In the genomic region with DNA sequence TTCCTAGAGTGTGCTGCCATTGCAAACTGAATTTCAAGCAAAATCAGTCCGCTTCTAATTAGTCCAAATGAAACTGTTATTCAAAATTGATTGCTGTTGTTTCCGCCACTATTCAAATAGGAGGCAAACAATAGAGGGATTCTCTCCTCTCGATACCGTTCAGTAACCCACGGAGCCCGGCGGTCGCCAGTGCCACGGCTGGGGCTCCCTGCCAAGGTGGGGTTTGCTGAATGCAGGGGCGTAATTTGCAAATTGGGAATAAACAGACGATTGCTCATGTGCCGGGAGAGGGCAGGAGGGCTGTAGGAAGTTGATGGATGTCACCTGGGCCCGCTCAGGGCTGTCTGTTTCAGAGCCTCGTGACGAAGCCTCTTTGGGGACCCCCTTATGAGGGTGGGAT, we compare ENCODE assay signal across 28 cellular contexts. TPM values are rescaled to one million over a fixed set of nuclear protein-coding genes. Genes with fewer than 3 reads are reported as not detected.
"Had no signal": no experiment of that assay in that cellular context is flagged by ENCODE, and none has a peak within 500 bp of the region (broad histone marks: within the 10 kb centered on the region; RNA-seq: fewer than 3 reads in every experiment).

No MANE protein-coding gene starts in this region.

- H3K27ac ChIP-seq: brain microvascular endothelial cell, Peyer's patch, SJSA1 had no signal

- H3K4me3 ChIP-seq: MG63, Peyer's patch, SJSA1 had no signal

- H3K4me1 ChIP-seq: Peyer's patch, SJSA1 had no signal

- H3K27me3 ChIP-seq: MG63, Peyer's patch had no signal

- ATAC-seq: activated CD8-positive, alpha-beta T cell treated with anti-CD3 and anti-CD28 coated beads for 36 hours had no signal

- H3K36me3 ChIP-seq: brain microvascular endothelial cell, MG63, Peyer's patch, SJSA1 had no signal

- H3K9me3 ChIP-seq: MG63, Peyer's patch, SJSA1, SK-N-SH had no signal

- DNase-seq: activated CD4-positive, alpha-beta T cell treated with anti-CD3 and anti-CD28 coated beads, Interleukin-2, amount 10 ng/mL, durations not matched to agents 24 days and 14 days; activated CD4-positive, alpha-beta T cell treated with anti-CD3 and anti-CD28 coated beads, Interleukin-2, amount 50 U/mL, for 4 hours; activated CD8-positive, alpha-beta T cell treated with anti-CD3 and anti-CD28 coated beads for 36 hours; activated gamma-delta T cell; activated naive CD4-positive, alpha-beta T cell treated with Interleukin-2 at 50 U/mL for 16 hours; activated naive CD8-positive, alpha-beta T cell treated with anti-CD3 and anti-CD28 coated beads, Interleukin-2, amount 10 ng/mL, durations not matched to agents 7 days and 5 days; activated T-cell treated with anti-CD3 and anti-CD28 coated beads, Interleukin-2, amount 50 U/mL, for 1 hour; amygdala; brain microvascular endothelial cell; central memory CD4-positive, alpha-beta T cell; Kasumi-1; KG1; MG63; NCI-H1048; NCI-H1436; NCI-H1694; NCI-H1930; NCI-H2081 treated with DMSO at 0.1 percent for 48 hours; NCI-H2171; NCI-H510A; NCI-H774; Peyer's patch; RPMI8226; SHP77 treated with DMSO at 0.1 percent for 48 hours; SK-N-SH had no signal

RNA-seq across cellular contexts. Expression of gene ADRA2C, which starts 8.8 kb away (rescaled TPM):
- total RNA-seq: activated CD4-positive, alpha-beta T cell treated with anti-CD3 and anti-CD28 coated beads, Interleukin-2, amount 10 ng/mL, durations not matched to agents 24 days and 14 days; activated CD8-positive, alpha-beta memory T cell treated with anti-CD3 and anti-CD28 coated beads for 36 hours; activated naive CD8-positive, alpha-beta T cell treated with anti-CD3 and anti-CD28 coated beads, Interleukin-2, amount 10 ng/mL, durations not matched to agents 7 days and 5 days; activated T-helper 2 cell treated with anti-CD3 and anti-CD28 coated beads, Interferon-gamma antibody, Interleukin-2, Interleukin-4, amounts not matched to agents 10 μg/mL and 5 μg/mL and 100 μg/mL, durations not matched to agents 14 hours and 24 hours and 36 hours; SJSA1 had no signal
